ENCODE assay signal across 1 cellular context in genomic region chr2:20013061-20013721, GRCh38.
TF ChIP-seq lines count a peak whose summit lies in the region.

No MANE protein-coding gene starts in this region.

TF ChIP-seq in HepG2, 621 proteins besides CTCF, POLR2A, EP300 and RAD21 (continued from another document and continues in another):
- TF ChIP-seq ZNF510 (CRISPR knock-in tag; IDR thresholded peaks at IDR 0.05; ENCODE audit: low read depth): no peak
- no peak for TF ChIP-seq GRHL1 (CRISPR knock-in tag; conservative IDR thresholded peaks at IDR 0.05)
- no peak for TF ChIP-seq GPBP1L1 (CRISPR knock-in tag; IDR thresholded peaks at IDR 0.05)
- no peak for TF ChIP-seq HDAC6 (IDR thresholded peaks at IDR 0.05; ENCODE audit: low read depth, low read length)
- TF ChIP-seq POLR2AphosphoS2 (IDR thresholded peaks at IDR 0.05; ENCODE audit: low read depth, low read length): no peak
- TF ChIP-seq HOXD1 (CRISPR knock-in tag; IDR thresholded peaks at IDR 0.05): 0 out of 2 replicates have a peak, but pooled peaks have one; percentile 31
- no peak for TF ChIP-seq SMARCE1 (IDR thresholded peaks at IDR 0.05; ENCODE audit: borderline replicate concordance)
- no peak for TF ChIP-seq STAT6 (CRISPR knock-in tag; IDR thresholded peaks at IDR 0.05; ENCODE audit: borderline replicate concordance)
- TF ChIP-seq AHR (CRISPR knock-in tag; IDR thresholded peaks at IDR 0.05): no peak
- TF ChIP-seq BCLAF1 (IDR thresholded peaks at IDR 0.05): no peak
- no peak for TF ChIP-seq ZNF782 (CRISPR knock-in tag; IDR thresholded peaks at IDR 0.05; ENCODE audit: borderline replicate concordance)
- no peak for TF ChIP-seq ZNF83 (CRISPR knock-in tag; IDR thresholded peaks at IDR 0.05; ENCODE audit: borderline replicate concordance)
- no peak for TF ChIP-seq NPAS2 (CRISPR knock-in tag; IDR thresholded peaks at IDR 0.05; ENCODE audit: borderline replicate concordance)
- peak; percentile 73; the same call in 1 of the 2 replicates for TF ChIP-seq ZNF12 (CRISPR knock-in tag; IDR thresholded peaks at IDR 0.05)
- TF ChIP-seq HOXA7 (CRISPR knock-in tag; IDR thresholded peaks at IDR 0.05): no peak
- TF ChIP-seq MTF1 (CRISPR knock-in tag; IDR thresholded peaks at IDR 0.05): no peak
- no peak for TF ChIP-seq ZNF564 (CRISPR knock-in tag; IDR thresholded peaks at IDR 0.05)
- no peak for TF ChIP-seq HNRNPUL1 (IDR thresholded peaks at IDR 0.05; ENCODE audit: low read depth, low read length)
- no peak; the same call in 1 of the 2 replicates for TF ChIP-seq ARNTL (CRISPR knock-in tag; IDR thresholded peaks at IDR 0.05)
- TF ChIP-seq BRD4 (CRISPR knock-in tag; IDR thresholded peaks at IDR 0.05): 0 out of 2 replicates have a peak, but pooled peaks have one; percentile 3
- TF ChIP-seq, protein P1, sequence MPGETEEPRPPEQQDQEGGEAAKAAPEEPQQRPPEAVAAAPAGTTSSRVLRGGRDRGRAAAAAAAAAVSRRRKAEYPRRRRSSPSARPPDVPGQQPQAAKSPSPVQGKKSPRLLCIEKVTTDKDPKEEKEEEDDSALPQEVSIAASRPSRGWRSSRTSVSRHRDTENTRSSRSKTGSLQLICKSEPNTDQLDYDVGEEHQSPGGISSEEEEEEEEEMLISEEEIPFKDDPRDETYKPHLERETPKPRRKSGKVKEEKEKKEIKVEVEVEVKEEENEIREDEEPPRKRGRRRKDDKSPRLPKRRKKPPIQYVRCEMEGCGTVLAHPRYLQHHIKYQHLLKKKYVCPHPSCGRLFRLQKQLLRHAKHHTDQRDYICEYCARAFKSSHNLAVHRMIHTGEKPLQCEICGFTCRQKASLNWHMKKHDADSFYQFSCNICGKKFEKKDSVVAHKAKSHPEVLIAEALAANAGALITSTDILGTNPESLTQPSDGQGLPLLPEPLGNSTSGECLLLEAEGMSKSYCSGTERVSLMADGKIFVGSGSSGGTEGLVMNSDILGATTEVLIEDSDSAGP (CRISPR knock-in tag; IDR thresholded peaks at IDR 0.05; ENCODE audit: borderline replicate concordance): no peak; the same call in 1 of the 2 replicates
- no peak for TF ChIP-seq JUN (CRISPR knock-in tag; IDR thresholded peaks at IDR 0.05)
- TF ChIP-seq MYPOP (CRISPR knock-in tag; IDR thresholded peaks at IDR 0.05): peak; percentile 81
- 0 out of 2 replicates have a peak, but pooled peaks have one; percentile 25 for TF ChIP-seq AKAP8 (CRISPR knock-in tag; IDR thresholded peaks at IDR 0.05)
- no peak for TF ChIP-seq ZNF451 (CRISPR knock-in tag; IDR thresholded peaks at IDR 0.05)
- peak; percentile 80 for TF ChIP-seq KDM4B (CRISPR knock-in tag; IDR thresholded peaks at IDR 0.05)
- TF ChIP-seq, protein P2, sequence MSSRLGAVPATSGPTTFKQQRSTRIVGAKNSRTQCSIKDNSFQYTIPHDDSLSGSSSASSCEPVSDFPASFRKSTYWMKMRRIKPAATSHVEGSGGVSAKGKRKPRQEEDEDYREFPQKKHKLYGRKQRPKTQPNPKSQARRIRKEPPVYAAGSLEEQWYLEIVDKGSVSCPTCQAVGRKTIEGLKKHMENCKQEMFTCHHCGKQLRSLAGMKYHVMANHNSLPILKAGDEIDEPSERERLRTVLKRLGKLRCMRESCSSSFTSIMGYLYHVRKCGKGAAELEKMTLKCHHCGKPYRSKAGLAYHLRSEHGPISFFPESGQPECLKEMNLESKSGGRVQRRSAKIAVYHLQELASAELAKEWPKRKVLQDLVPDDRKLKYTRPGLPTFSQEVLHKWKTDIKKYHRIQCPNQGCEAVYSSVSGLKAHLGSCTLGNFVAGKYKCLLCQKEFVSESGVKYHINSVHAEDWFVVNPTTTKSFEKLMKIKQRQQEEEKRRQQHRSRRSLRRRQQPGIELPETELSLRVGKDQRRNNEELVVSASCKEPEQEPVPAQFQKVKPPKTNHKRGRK (CRISPR knock-in tag; IDR thresholded peaks at IDR 0.05): no peak
- TF ChIP-seq SRSF4 (IDR thresholded peaks at IDR 0.05; ENCODE audit: low read depth, low read length, poor library complexity, severe bottlenecking): no peak
- TF ChIP-seq MBNL3 (CRISPR knock-in tag; conservative IDR thresholded peaks at IDR 0.05): no peak
- no peak for TF ChIP-seq BRCA1 (CRISPR knock-in tag; IDR thresholded peaks at IDR 0.05)
- TF ChIP-seq BCL6 (CRISPR knock-in tag; IDR thresholded peaks at IDR 0.05): peak; percentile 65
- TF ChIP-seq, protein P3, sequence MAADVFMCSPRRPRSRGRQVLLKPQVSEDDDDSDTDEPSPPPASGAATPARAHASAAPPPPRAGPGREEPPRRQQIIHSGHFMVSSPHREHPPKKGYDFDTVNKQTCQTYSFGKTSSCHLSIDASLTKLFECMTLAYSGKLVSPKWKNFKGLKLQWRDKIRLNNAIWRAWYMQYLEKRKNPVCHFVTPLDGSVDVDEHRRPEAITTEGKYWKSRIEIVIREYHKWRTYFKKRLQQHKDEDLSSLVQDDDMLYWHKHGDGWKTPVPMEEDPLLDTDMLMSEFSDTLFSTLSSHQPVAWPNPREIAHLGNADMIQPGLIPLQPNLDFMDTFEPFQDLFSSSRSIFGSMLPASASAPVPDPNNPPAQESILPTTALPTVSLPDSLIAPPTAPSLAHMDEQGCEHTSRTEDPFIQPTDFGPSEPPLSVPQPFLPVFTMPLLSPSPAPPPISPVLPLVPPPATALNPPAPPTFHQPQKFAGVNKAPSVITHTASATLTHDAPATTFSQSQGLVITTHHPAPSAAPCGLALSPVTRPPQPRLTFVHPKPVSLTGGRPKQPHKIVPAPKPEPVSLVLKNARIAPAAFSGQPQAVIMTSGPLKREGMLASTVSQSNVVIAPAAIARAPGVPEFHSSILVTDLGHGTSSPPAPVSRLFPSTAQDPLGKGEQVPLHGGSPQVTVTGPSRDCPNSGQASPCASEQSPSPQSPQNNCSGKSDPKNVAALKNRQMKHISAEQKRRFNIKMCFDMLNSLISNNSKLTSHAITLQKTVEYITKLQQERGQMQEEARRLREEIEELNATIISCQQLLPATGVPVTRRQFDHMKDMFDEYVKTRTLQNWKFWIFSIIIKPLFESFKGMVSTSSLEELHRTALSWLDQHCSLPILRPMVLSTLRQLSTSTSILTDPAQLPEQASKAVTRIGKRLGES (CRISPR knock-in tag; IDR thresholded peaks at IDR 0.05; ENCODE audit: borderline replicate concordance): no peak
- no peak for TF ChIP-seq YEATS4 (CRISPR knock-in tag; IDR thresholded peaks at IDR 0.05; ENCODE audit: borderline replicate concordance)
- no peak for TF ChIP-seq ZNF652 (CRISPR knock-in tag; IDR thresholded peaks at IDR 0.05; ENCODE audit: borderline replicate concordance, low read depth)
- no peak for TF ChIP-seq NFYC (CRISPR knock-in tag; IDR thresholded peaks at IDR 0.05)
- 0 out of 2 replicates have a peak, but pooled peaks have one; percentile 25 for TF ChIP-seq ZSCAN30 (CRISPR knock-in tag; IDR thresholded peaks at IDR 0.05)
- no peak for TF ChIP-seq NR2C2 (CRISPR knock-in tag; IDR thresholded peaks at IDR 0.05; ENCODE audit: borderline replicate concordance)
- no peak for TF ChIP-seq CREB3 (CRISPR knock-in tag; IDR thresholded peaks at IDR 0.05)
- no peak for TF ChIP-seq JDP2 (CRISPR knock-in tag; IDR thresholded peaks at IDR 0.05; ENCODE audit: borderline replicate concordance)
- no peak for TF ChIP-seq FOSL1 (CRISPR knock-in tag; IDR thresholded peaks at IDR 0.05; ENCODE audit: borderline replicate concordance)
